ENCODE assay signal across 8 cellular contexts in genomic region chr14:21014761-21015190, GRCh38. TPM values are rescaled to one million over a fixed set of nuclear protein-coding genes. Genes with fewer than 3 reads are reported as not detected.
DNase-seq lines count a peak whose midpoint lies in the region; ATAC-seq and TF ChIP-seq lines count a peak whose summit lies in the region.

No MANE protein-coding gene starts in this region.

- H3K27ac ChIP-seq in CD4-positive, alpha-beta T cell (ENCODE audit: low read depth, low read length): no peak overlapping the region
- peak overlapping the region; percentile 29 for H3K27ac ChIP-seq in caudate nucleus (ENCODE audit: low read depth, low read length)

- no peak overlapping the region for H3K4me3 Mint-ChIP-seq in CD4-positive, alpha-beta T cell
- no peak overlapping the region for H3K4me3 Mint-ChIP-seq in HFFc6

- H3K27me3 Mint-ChIP-seq in CD4-positive, alpha-beta T cell: peaks cover 23% of the 10 kb centered on the region
- H3K27me3 Mint-ChIP-seq in HFFc6 (ENCODE audit: insufficient read depth): peaks cover 11% of the 10 kb centered on the region

- H3K4me3 ChIP-seq in kidney epithelial cell (ENCODE audit: low read depth, low read length): no peak overlapping the region

- ATAC-seq in CD4-positive, alpha-beta T cell (ENCODE audit: poor library complexity): peak; percentile 87
- no peak for ATAC-seq in GM19324 (IDR thresholded peaks at IDR 0.05; ENCODE audit: low FRiP score, unreplicated experiment)

- no peaks in the 10 kb centered on the region for H3K4me1 Mint-ChIP-seq in CD4-positive, alpha-beta T cell (ENCODE audit: low read depth)
- H3K4me1 Mint-ChIP-seq in HFFc6 (ENCODE audit: low read depth): peaks cover 6% of the 10 kb centered on the region

- CTCF ChIA-PET in CD4-positive, alpha-beta T cell (lab: Charles Lee): interaction anchor here (0.6 to 3.3 kb wide), 33 partner anchors 8 to 98 kb away, joined by 3 to 94 read pairs (median 6); partner anchors contain the start of genes NDRG2, RNASE7 and SLC39A2

- POLR2A ChIA-PET in CD4-positive, alpha-beta T cell (lab: Charles Lee): interaction anchor here (0.7 to 2.7 kb wide), 11 partner anchors 9 to 89 kb away, joined by 3 to 34 read pairs (median 8); partner anchors contain the start of genes NDRG2 and RNASE13

- no peak overlapping the region for H3K27ac Mint-ChIP-seq in CD4-positive, alpha-beta T cell
- H3K27ac Mint-ChIP-seq in HFFc6: no peak overlapping the region

- peaks cover 32% of the 10 kb centered on the region for H3K36me3 Mint-ChIP-seq in CD4-positive, alpha-beta T cell (ENCODE audit: low read depth)
- H3K36me3 Mint-ChIP-seq in HFFc6 (ENCODE audit: low read depth): no peaks in the 10 kb centered on the region

- intact Hi-C loops in CD4-positive, alpha-beta T cell (cut with DNase I, micrococcal nuclease): loop anchor here (1.0 to 10.0 kb wide), 5 partner anchors 26 to 540 kb away; no protein-coding TSS in a partner anchor

- H3K27me3 ChIP-seq in CD4-positive, alpha-beta T cell (ENCODE audit: control insufficient read depth, insufficient read depth, low read length): peaks cover 6% of the 10 kb centered on the region
- H3K27me3 ChIP-seq in kidney epithelial cell (ENCODE audit: control insufficient read depth, insufficient read depth, low read length): peaks cover 3% of the 10 kb centered on the region

- no peaks in the 10 kb centered on the region for H3K36me3 ChIP-seq in kidney epithelial cell (ENCODE audit: control insufficient read depth, insufficient read depth, low read length)

- H3K9me3 Mint-ChIP-seq in CD4-positive, alpha-beta T cell: no peaks in the 10 kb centered on the region
- H3K9me3 Mint-ChIP-seq in HFFc6: no peaks in the 10 kb centered on the region

- peak; percentile 67 to 83 (median 78) for DNase-seq in CD4-positive, alpha-beta T cell
- DNase-seq in HFFc6: peak; percentile 67
- DNase-seq in NCI-H446 treated with DMSO at 0.1 percent for 48 hours (lab: John Stamatoyannopoulos, UW): peak; percentile 65
- peak; percentile 70 for DNase-seq in activated CD4-positive, CD25-positive, alpha-beta regulatory T cell treated with anti-CD3 and anti-CD28 coated beads, Interleukin-2, amount 50 U/mL, for 16 hours (ENCODE audit: low read depth, low spot score)
- peak in 56 of 61 donors; percentile 23 to 93 (median 78) for DNase-seq in caudate nucleus (lab: John Stamatoyannopoulos, UW)
- peak; percentile 31 for DNase-seq in kidney epithelial cell (ENCODE audit: low read depth)
- DNase-seq in stimulated activated CD4-positive, alpha-beta T cell treated with anti-CD3 and anti-CD28 coated beads, Interleukin-1b, Interleukin-23, amount 100 ng/mL, for 24 hours (ENCODE audit: low read depth in 4 of 4, low spot score in 1 of 4): peak; percentile 70 to 86 (median 72)

- no peaks in the 10 kb centered on the region for H3K9me3 ChIP-seq in CD4-positive, alpha-beta T cell (ENCODE audit: control insufficient read depth, low read length)

- TF ChIP-seq CTCF in CD4-positive, alpha-beta T cell (IDR thresholded peaks at IDR 0.05): peak; percentile 95
- peak; percentile 97 for TF ChIP-seq CTCF in HFFc6 (IDR thresholded peaks at IDR 0.05)
- TF ChIP-seq CTCF in kidney epithelial cell (IDR thresholded peaks at IDR 0.05; ENCODE audit: insufficient read depth, low read length, poor library complexity, severe bottlenecking): peak; percentile 82

RNA-seq across cellular contexts. Expression of gene NDRG2, which starts 10.1 kb away (rescaled TPM):
- total RNA-seq in CD4-positive, alpha-beta T cell: 10 to 100 TPM; 26.7 to 28.6 TPM
- under 1 TPM in 4 of 6 experiments, not detected in 2; 0.11 to 0.31 (median 0.23) TPM for total RNA-seq in HFFc6 (2021; fragmentation: NEBNext Ultra II Directional; extraction: Animal tissue kit (Norgen Biotek cat#: 25700))
- 5.2 and 10.5 TPM in 2 replicates for total RNA-seq in kidney epithelial cell

RNA-seq across cellular contexts. Expression of gene TPPP2, which starts 15.2 kb away (rescaled TPM):
- not detected for total RNA-seq in CD4-positive, alpha-beta T cell
- not detected for total RNA-seq in HFFc6 (2021; fragmentation: NEBNext Ultra II Directional; extraction: Animal tissue kit (Norgen Biotek cat#: 25700))
- total RNA-seq in kidney epithelial cell: not detected in 2 replicates

RNA-seq across cellular contexts. Expression of gene SLC39A2, which starts 15.7 kb away (rescaled TPM):
- not detected for total RNA-seq in CD4-positive, alpha-beta T cell
- total RNA-seq in HFFc6 (2021; fragmentation: NEBNext Ultra II Directional; extraction: Animal tissue kit (Norgen Biotek cat#: 25700)): under 1 TPM in 1 of 6 experiments, not detected in 5; 0.15 TPM
- total RNA-seq in kidney epithelial cell: 0.25 TPM in 1 of 2 replicates, not detected in the other

RNA-seq across cellular contexts. Expression of gene RNASE13, which starts 19.8 kb away (rescaled TPM):
- total RNA-seq in CD4-positive, alpha-beta T cell: not detected
- not detected for total RNA-seq in HFFc6 (2021; fragmentation: NEBNext Ultra II Directional; extraction: Animal tissue kit (Norgen Biotek cat#: 25700))
- not detected in 2 replicates for total RNA-seq in kidney epithelial cell

RNA-seq across cellular contexts. Expression of gene METTL17, which starts 25.0 kb away (rescaled TPM):
- 10 to 100 TPM; 92.0 to 94.8 TPM for total RNA-seq in CD4-positive, alpha-beta T cell
- total RNA-seq in HFFc6 (2021; fragmentation: NEBNext Ultra II Directional; extraction: Animal tissue kit (Norgen Biotek cat#: 25700)): 10 to 100 TPM; 29.3 to 34.0 (median 32.7) TPM
- 83.2 and 93.0 TPM in 2 replicates for total RNA-seq in kidney epithelial cell
